In the genomic region with DNA sequence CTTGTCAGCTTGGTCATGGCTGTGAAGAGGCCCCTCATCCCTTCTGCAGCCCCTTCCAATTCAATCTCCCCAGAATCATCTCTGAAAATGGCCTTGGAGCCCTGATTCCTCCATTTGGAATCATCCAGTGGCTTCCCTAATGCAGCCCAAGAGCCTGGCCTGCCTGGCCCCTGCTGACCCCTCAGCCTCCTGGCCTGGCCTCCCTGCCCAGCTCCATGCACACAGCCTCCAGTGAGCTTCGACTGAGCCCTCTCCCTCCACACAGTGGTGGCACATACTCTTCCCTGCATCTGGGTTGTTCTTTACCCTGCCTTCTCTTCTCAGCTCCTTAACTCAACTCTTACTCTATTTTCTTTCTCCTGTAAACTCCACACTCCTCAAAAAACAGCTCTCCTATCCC, we compare ENCODE assay signal across 16 cellular contexts.
"Had no signal": no experiment of that assay in that cellular context is flagged by ENCODE, and none has a peak within 500 bp of the region (broad histone marks: within the 10 kb centered on the region; RNA-seq: fewer than 3 reads in every experiment).

No MANE protein-coding gene starts in this region.

- H3K4me1 Mint-ChIP-seq: naive thymus-derived CD4-positive, alpha-beta T cell had no signal

- H3K27ac Mint-ChIP-seq: naive thymus-derived CD4-positive, alpha-beta T cell; neural progenitor cell; stimulated activated naive CD8-positive, alpha-beta T cell treated with anti-CD3 and anti-CD28 coated beads, Interleukin-15, Interleukin-2, amounts not matched to agents 100 ng/mL and 50 ng/mL, for 24 hours had no signal

- ATAC-seq: left cardiac atrium; left ventricle myocardium superior; naive thymus-derived CD4-positive, alpha-beta T cell had no signal

- DNase-seq: cerebellar nuclear complex; dermis blood vessel endothelial cell; erythroblast; foreskin melanocyte; kidney; left cardiac atrium; left ventricle myocardium superior; mammary epithelial cell; naive thymus-derived CD4-positive, alpha-beta T cell; occipital lobe; small intestine; stimulated activated CD4-positive, alpha-beta T cell treated with anti-CD3 and anti-CD28 coated beads, Interleukin-2, amount 100 ng/mL, for 48 hours had no signal

- H3K36me3 Mint-ChIP-seq: neural progenitor cell had no signal

- H3K9ac ChIP-seq: neural progenitor cell had no signal

- H2AFZ ChIP-seq: hepatocyte, neural progenitor cell had no signal

- H3K4me3 Mint-ChIP-seq: naive thymus-derived CD4-positive, alpha-beta T cell; neural progenitor cell; stimulated activated naive CD8-positive, alpha-beta T cell treated with anti-CD3 and anti-CD28 coated beads, Interleukin-15, Interleukin-2, amounts not matched to agents 100 ng/mL and 50 ng/mL, for 24 hours had no signal

- H3K4me2 ChIP-seq: hepatocyte, neural progenitor cell had no signal

- H3K27ac ChIP-seq: hepatocyte, neural progenitor cell, tibial nerve had no signal

- H3K36me3 ChIP-seq: neural progenitor cell, tibial nerve had no signal

- H3K4me3 ChIP-seq: hepatocyte, neural progenitor cell, tibial nerve had no signal

- H3K27me3 ChIP-seq: hepatocyte, neural progenitor cell, tibial nerve had no signal
